8 cellular contexts compared by ENCODE assay signal in genomic region chr19:18895038-18895827, GRCh38.
DNase-seq lines count a peak whose midpoint lies in the region; ATAC-seq and TF ChIP-seq lines count a peak whose summit lies in the region.

No MANE protein-coding gene starts in this region.

- no peak overlapping the region for H3K4me3 ChIP-seq in endocrine pancreas (ENCODE audit: control insufficient read depth, insufficient read depth, low read length)

- no peak overlapping the region for H3K27ac ChIP-seq in RWPE1

- peak; percentile 26 for TF ChIP-seq CTCF in GM13977 (IDR thresholded peaks at IDR 0.05; ENCODE audit: extremely low read depth, insufficient read depth, missing control alignments)
- TF ChIP-seq CTCF in RWPE1 (conservative IDR thresholded peaks at IDR 0.05; ENCODE audit: low read depth), result peak; percentile 54

- ATAC-seq in GM21367 (IDR thresholded peaks at IDR 0.05; ENCODE audit: unreplicated experiment), result no peak

- in situ Hi-C loops in GM13977 (cut with MboI; ENCODE audit: low pct_unique_long_range_greater_than_20kb, low sequenced_read_pairs, unreplicated experiment), result no loop called here

- POLR2A ChIA-PET in RWPE1 (lab: Yijun Ruan, JAX; ENCODE audit: low non-redundant PET), result interaction anchor here (0.6 kb wide), 2 partner anchors 21 to 30 kb away, joined by 3 to 6 read pairs; no protein-coding TSS in a partner anchor

- no peaks in the 10 kb centered on the region for H3K27me3 ChIP-seq in endocrine pancreas (ENCODE audit: control insufficient read depth, insufficient read depth, low read length)

- peak overlapping the region; percentile 6 for H3K9ac ChIP-seq in endocrine pancreas (ENCODE audit: control insufficient read depth, insufficient read depth, low read length)

- no peaks in the 10 kb centered on the region for H3K36me3 ChIP-seq in endocrine pancreas (ENCODE audit: control insufficient read depth, insufficient read depth, low read length)

- H3K4me1 ChIP-seq in endocrine pancreas (ENCODE audit: control insufficient read depth, insufficient read depth, low read length), result no peaks in the 10 kb centered on the region

- H3K9me3 ChIP-seq in endocrine pancreas (ENCODE audit: control insufficient read depth, low read length), result no peaks in the 10 kb centered on the region

- DNase-seq in AG08396 (ENCODE audit: low spot score) (peak; percentile 79), GM13977 (ENCODE audit: low spot score) (peak; percentile 78), RWPE1 (ENCODE audit: low spot score) (peak; percentile 49), middle frontal gyrus (ENCODE audit: extremely low spot score, low spot score) (peak; percentile 51)
- no peak for DNase-seq in activated CD4-positive, alpha-beta T cell treated with anti-CD3 and anti-CD28 coated beads, Interleukin-2, amount 50 U/mL, for 1 hour
- DNase-seq in stimulated activated CD4-positive, alpha-beta T cell treated with anti-CD3 and anti-CD28 coated beads, Interleukin-2, amount 100 ng/mL, for 24 hours, result no peak

- CTCF ChIA-PET in RWPE1 (lab: Yijun Ruan, JAX), result interaction anchor here (0.5 to 2.0 kb wide), 4 partner anchors 10 to 445 kb away, joined by 3 to 7 read pairs (median 3); no protein-coding TSS in a partner anchor

Comparison
In these comparisons a context has a peak if more than half of its experiments do, and no peak if none do; other contexts are left out.
1. DNase-seq: peak in AG08396 (single experiment), GM13977 (single experiment), RWPE1 (single experiment) and middle frontal gyrus (single experiment); none in activated CD4-positive, alpha-beta T cell treated with anti-CD3 and anti-CD28 coated beads, Interleukin-2, amount 50 U/mL, for 1 hour (single experiment) and stimulated activated CD4-positive, alpha-beta T cell treated with anti-CD3 and anti-CD28 coated beads, Interleukin-2, amount 100 ng/mL, for 24 hours (0 of 2).